ENCODE assay signal across 9 cellular contexts in genomic region chr10:14093735-14094484, GRCh38.
A peak's percentile ranks its signal among the peaks of the same experiment; 100 is the strongest.
DNase-seq lines count a peak whose midpoint lies in the region; ATAC-seq, FAIRE-seq and TF ChIP-seq lines count a peak whose summit lies in the region.
"Had no signal": no experiment of that assay in that cellular context is flagged by ENCODE, and none has a peak within 500 bp of the region (broad histone marks: within the 10 kb centered on the region; RNA-seq: fewer than 3 reads in every experiment).

No MANE protein-coding gene starts in this region.

- H3K4me1 ChIP-seq in spleen, result no peaks in the 10 kb centered on the region
- H3K4me1 ChIP-seq: BLaER1 had no signal

- intact Hi-C loops in spleen (cut with DNase I; ENCODE audit: low total_unique reads), result loop anchor here (10.0 kb wide), 1 partner anchor 309 kb away; no protein-coding TSS in a partner anchor

- no peaks in the 10 kb centered on the region for H3K9me3 ChIP-seq in spleen
- H3K9me3 ChIP-seq: BLaER1 had no signal

- DNase-seq in NCI-H2081 (lab: John Stamatoyannopoulos, UW) (peak; percentile 32 to 50), NCI-H2081 treated with DMSO at 0.1 percent for 48 hours (lab: John Stamatoyannopoulos, UW) (no peak), RPMI7951 (ENCODE audit: low read depth) (peak; percentile 62), frontal cortex (ENCODE audit: low spot score in 2 of 2) (peak; percentile 15 to 45), spleen (no peak)

- ATAC-seq in GM18907 (IDR thresholded peaks at IDR 0.05; ENCODE audit: unreplicated experiment) (no peak), HG03432 (IDR thresholded peaks at IDR 0.05; ENCODE audit: unreplicated experiment) (no peak), HG02571 (IDR thresholded peaks at IDR 0.05; ENCODE audit: unreplicated experiment) (no peak)

- H3K27ac ChIP-seq in spleen, result no peak overlapping the region
- H3K27ac ChIP-seq: BLaER1 had no signal

- peak; percentile 64 for FAIRE-seq in frontal cortex (lab: Jason Lieb, UNC)

- WGBS in spleen, 5 donors, result 67 to 76% (median 71%) methylated on average over 14 of the region's 14 CpGs

- peak in 6 of 11 experiments; percentile 11 to 44 (median 26) for TF ChIP-seq CTCF in spleen (IDR thresholded peaks at IDR 0.05 in 8 of 11, conservative IDR thresholded peaks at IDR 0.05 in 3 of 11)

- no peak overlapping the region for H3K4me3 ChIP-seq in spleen
- H3K4me3 ChIP-seq: BLaER1 had no signal

- H3K36me3 ChIP-seq in spleen, result no peaks in the 10 kb centered on the region
- H3K36me3 ChIP-seq: BLaER1 had no signal

- TF ChIP-seq POLR2A in spleen (IDR thresholded peaks at IDR 0.05), result no peak

- no peaks in the 10 kb centered on the region for H3K27me3 ChIP-seq in spleen (replicated peaks in 1 of 7)
- H3K27me3 ChIP-seq: BLaER1 had no signal

Comparison
In these comparisons a context has a peak if more than half of its experiments do, and no peak if none do; other contexts are left out.
1. DNase-seq: peak in NCI-H2081 (2 of 2), RPMI7951 (single experiment) and frontal cortex (2 of 2); none in NCI-H2081 treated with DMSO at 0.1 percent for 48 hours (single experiment) and spleen (single experiment).